ENCODE assay signal across 24 cellular contexts in genomic region chr9:108865037-108865436, GRCh38. TPM values are rescaled to one million over a fixed set of nuclear protein-coding genes. Genes with fewer than 3 reads are reported as not detected.
"Had no signal": no experiment of that assay in that cellular context is flagged by ENCODE, and none has a peak within 500 bp of the region (broad histone marks: within the 10 kb centered on the region; RNA-seq: fewer than 3 reads in every experiment).

No MANE protein-coding gene starts in this region.

- DNase-seq: activated CD4-positive, alpha-beta T cell treated with anti-CD3 and anti-CD28 coated beads for 1 hour; activated CD4-positive, alpha-beta T cell treated with anti-CD3 and anti-CD28 coated beads, Interleukin-2, amount 50 U/mL, for 1 hour; activated T-cell treated with anti-CD3 and anti-CD28 coated beads, Interleukin-2, amount 50 U/mL, for 1 hour; endodermal cell; esophagus squamous epithelium; heart right ventricle; islet precursor cell; naive thymus-derived CD8-positive, alpha-beta T cell; stimulated activated CD4-positive, alpha-beta T cell treated with anti-CD3 and anti-CD28 coated beads, Interleukin-12 subunit alpha, Interleukin-12 subunit beta, amount 100 ng/mL, for 4 hours; substantia nigra; T-helper 1 cell; tibial artery had no signal

- H3K4me1 ChIP-seq: ascending aorta, neural progenitor cell, tibial artery had no signal

- H3K36me3 ChIP-seq: neural progenitor cell had no signal

- H3K27me3 ChIP-seq: ascending aorta, esophagus squamous epithelium, heart right ventricle, neural progenitor cell, tibial artery had no signal

- H3K9ac ChIP-seq: neural progenitor cell had no signal

- H3K4me2 ChIP-seq: neural progenitor cell had no signal

- H3K27ac ChIP-seq: ascending aorta, coronary artery, esophagus squamous epithelium, heart right ventricle, neural progenitor cell, tibial artery had no signal

- ATAC-seq: activated naive CD4-positive, alpha-beta T cell treated with anti-CD3 and anti-CD28 coated beads, Interleukin-2, amount 50 U/mL, for 72 hours; activated T-helper 17 cell treated with anti-CD3 and anti-CD28 coated beads, Interleukin-2, amount 50 U/mL, for 72 hours; naive thymus-derived CD8-positive, alpha-beta T cell had no signal

- H2AFZ ChIP-seq: neural progenitor cell had no signal

- H3K4me3 ChIP-seq: ascending aorta, coronary artery, esophagus squamous epithelium, heart right ventricle, lung, neural progenitor cell, tibial artery had no signal

- H3K9me3 ChIP-seq: ascending aorta, esophagus squamous epithelium, heart right ventricle, tibial artery had no signal

RNA-seq across cellular contexts. Expression of gene ACTL7A, which starts 3.0 kb away (rescaled TPM):
- total RNA-seq: activated naive CD4-positive, alpha-beta T cell treated with anti-CD3 and anti-CD28 coated beads, Interleukin-2, amount 50 U/mL, for 72 hours; activated T-helper 17 cell treated with anti-CD3 and anti-CD28 coated beads, Interleukin-2, amount 50 U/mL, for 72 hours; ascending aorta; endodermal cell; esophagus squamous epithelium; fibroblast of villous mesenchyme; heart right ventricle; lung; naive thymus-derived CD8-positive, alpha-beta T cell; omental fat pad; posterior vena cava; skeletal muscle tissue; urinary bladder had no signal
- polyA plus RNA-seq: adipose tissue; heart right ventricle; lung; naive thymus-derived CD8-positive, alpha-beta T cell; urinary bladder had no signal

RNA-seq across cellular contexts. Expression of gene ACTL7B, which starts 9.3 kb away (rescaled TPM):
- total RNA-seq: ascending aorta, endodermal cell, esophagus squamous epithelium, fibroblast of villous mesenchyme, heart right ventricle, lung, posterior vena cava, skeletal muscle tissue, urinary bladder had no signal
- polyA plus RNA-seq: adipose tissue; heart right ventricle; lung; naive thymus-derived CD8-positive, alpha-beta T cell; urinary bladder had no signal
